8 cellular contexts compared by ENCODE assay signal in the genomic region with DNA sequence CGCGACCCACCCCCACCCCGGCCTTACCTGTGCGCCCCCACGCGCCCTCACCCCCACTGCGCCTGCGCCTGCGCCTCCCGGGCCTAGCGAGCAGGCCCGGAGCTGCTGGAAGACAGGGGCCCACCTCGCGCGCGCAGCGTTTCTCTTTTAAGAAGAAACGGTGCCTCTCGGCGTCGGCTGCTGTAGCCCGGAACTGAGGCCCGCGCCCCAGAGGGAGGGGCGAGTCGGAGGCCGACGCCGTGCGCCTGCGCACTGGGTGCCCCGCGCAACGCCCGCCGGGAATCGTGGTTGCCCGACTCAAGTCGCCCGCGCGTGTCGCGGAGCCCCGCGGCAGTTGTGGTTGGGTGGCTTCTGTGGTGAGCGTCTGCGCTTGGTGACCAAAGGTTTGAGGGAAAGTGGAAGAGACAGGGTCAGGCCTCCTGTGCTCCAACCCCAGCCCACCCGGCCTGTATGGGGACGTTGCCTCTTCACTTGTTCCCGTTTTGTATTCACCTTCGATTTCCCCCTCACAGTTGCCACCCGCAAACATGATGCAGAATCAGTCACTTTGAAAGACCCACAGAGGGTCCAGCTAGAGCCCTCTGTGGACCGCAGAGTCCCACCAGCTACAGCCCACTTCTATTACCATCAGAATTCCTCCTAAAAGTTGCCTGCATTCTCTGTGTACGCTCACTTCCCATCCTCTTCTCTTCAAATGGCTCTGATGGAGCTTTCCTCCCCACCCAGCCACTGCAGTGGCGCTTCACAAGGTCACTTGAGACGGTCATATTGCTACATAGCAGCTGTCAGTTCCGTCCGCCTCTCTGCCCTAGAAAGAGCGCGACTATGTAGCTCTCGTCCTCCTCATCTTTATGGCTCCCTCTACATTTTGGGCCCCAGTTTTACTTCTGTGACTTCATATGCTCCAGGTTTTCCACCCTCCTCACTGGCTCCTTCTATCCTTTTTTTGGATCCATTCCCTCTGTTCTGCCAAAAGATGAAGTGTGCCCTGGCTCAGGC.
A peak's percentile ranks its signal among the peaks of the same experiment; 100 is the strongest.
DNase-seq lines count a peak whose midpoint lies in the region; ATAC-seq and TF ChIP-seq lines count a peak whose summit lies in the region.

A gene with protein sequence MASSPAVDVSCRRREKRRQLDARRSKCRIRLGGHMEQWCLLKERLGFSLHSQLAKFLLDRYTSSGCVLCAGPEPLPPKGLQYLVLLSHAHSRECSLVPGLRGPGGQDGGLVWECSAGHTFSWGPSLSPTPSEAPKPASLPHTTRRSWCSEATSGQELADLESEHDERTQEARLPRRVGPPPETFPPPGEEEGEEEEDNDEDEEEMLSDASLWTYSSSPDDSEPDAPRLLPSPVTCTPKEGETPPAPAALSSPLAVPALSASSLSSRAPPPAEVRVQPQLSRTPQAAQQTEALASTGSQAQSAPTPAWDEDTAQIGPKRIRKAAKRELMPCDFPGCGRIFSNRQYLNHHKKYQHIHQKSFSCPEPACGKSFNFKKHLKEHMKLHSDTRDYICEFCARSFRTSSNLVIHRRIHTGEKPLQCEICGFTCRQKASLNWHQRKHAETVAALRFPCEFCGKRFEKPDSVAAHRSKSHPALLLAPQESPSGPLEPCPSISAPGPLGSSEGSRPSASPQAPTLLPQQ (minus strand): TSS at position 195 of the 999 bp plus-strand sequence. CDS start 776 bp downstream, outside the sequence.

- ATAC-seq in GM19043 (IDR thresholded peaks at IDR 0.05; ENCODE audit: low read depth, unreplicated experiment), result peak; percentile 73
- peak; percentile 80 for ATAC-seq in HG03354 (IDR thresholded peaks at IDR 0.05; ENCODE audit: poor library complexity, severe bottlenecking, unreplicated experiment)

- DNase-seq in AG10803 (ENCODE audit: low read depth), result peak; percentile 97
- peak; percentile 95 for DNase-seq in NCI-H345 treated with DMSO at 0.1 percent for 48 hours (lab: John Stamatoyannopoulos, UW; ENCODE audit: unreplicated experiment)
- peak; percentile 94 for DNase-seq in activated CD4-positive, CD25-positive, alpha-beta regulatory T cell treated with anti-CD3 and anti-CD28 coated beads, Interleukin-2, amount 50 U/mL, for 16 hours (ENCODE audit: low read depth, low spot score)
- peak; percentile 98 for DNase-seq in central memory CD4-positive, alpha-beta T cell
- peak; percentile 98 for DNase-seq in islet precursor cell
- DNase-seq in stimulated activated CD4-positive, alpha-beta T cell treated with anti-CD3 and anti-CD28 coated beads, Interleukin-12 subunit alpha, Interleukin-12 subunit beta, amount 100 ng/mL, for 48 hours (ENCODE audit: low read depth in 2 of 3, low spot score in 1 of 3), result peak; percentile 89 to 96 (median 96)

- TF ChIP-seq CTCF in AG10803 (conservative IDR thresholded peaks at IDR 0.05; ENCODE audit: low read length), result no peak

- peak within 1 kb of the TSS; percentile 89 for H3K4me3 ChIP-seq in AG10803 (ENCODE audit: low read length)

Comparison
In these comparisons a context has a peak if more than half of its experiments do, and no peak if none do; other contexts are left out.
1. Peak in every context shown above with its lines: DNase-seq, ATAC-seq and H3K4me3 ChIP-seq.